10 cellular contexts compared by ENCODE assay signal in genomic region chr2:174596994-174597346, GRCh38. TPM values are rescaled to one million over a fixed set of nuclear protein-coding genes. Genes with fewer than 3 reads are reported as not detected.
A peak's percentile ranks its signal among the peaks of the same experiment; 100 is the strongest.
DNase-seq lines count a peak whose midpoint lies in the region; ATAC-seq and TF ChIP-seq lines count a peak whose summit lies in the region.
"Had no signal": no experiment of that assay in that cellular context is flagged by ENCODE, and none has a peak within 500 bp of the region (broad histone marks: within the 10 kb centered on the region; RNA-seq: fewer than 3 reads in every experiment).

No MANE protein-coding gene starts in this region.

- no peak for ATAC-seq in naive thymus-derived CD8-positive, alpha-beta T cell
- ATAC-seq in omental fat pad (ENCODE audit: low FRiP score) (no peak), GM21737 (IDR thresholded peaks at IDR 0.05; ENCODE audit: unreplicated experiment) (no peak)

- H3K9me3 Mint-ChIP-seq in naive thymus-derived CD8-positive, alpha-beta T cell = peaks cover 0 to 2% (median 0%) of the 10 kb centered on the region in 9 donors

- no peak for DNase-seq in Jurkat, Clone E6-1 (ENCODE audit: low read depth, low spot score)
- DNase-seq in adrenal gland (no peak), omental fat pad (ENCODE audit: low spot score) (no peak), NCI-H2029 treated with DMSO at 0.1 percent for 48 hours (lab: John Stamatoyannopoulos, UW) (no peak), DMS79 treated with DMSO at 0.1 percent for 48 hours (lab: John Stamatoyannopoulos, UW) (no peak)
- DNase-seq in naive thymus-derived CD8-positive, alpha-beta T cell = peak in 1 of 10 donors; percentile 22
- DNase-seq: DMS153, WERI-Rb-1 had no signal

- no peaks in the 10 kb centered on the region for H3K27me3 Mint-ChIP-seq in naive thymus-derived CD8-positive, alpha-beta T cell

- peaks cover 7% of the 10 kb centered on the region for H3K36me3 ChIP-seq in BLaER1
- no peaks in the 10 kb centered on the region for H3K36me3 ChIP-seq in adrenal gland (replicated peaks in 1 of 2)
- H3K36me3 ChIP-seq: WERI-Rb-1 had no signal

- H3K27ac Mint-ChIP-seq in naive thymus-derived CD8-positive, alpha-beta T cell = peak overlapping the region; percentile 92 to 100 (median 98)

- H3K4me3 ChIP-seq in BLaER1 (peak overlapping the region; percentile 69), adrenal gland (peak overlapping the region in 1 of 4 donors; percentile 51)
- peak overlapping the region; percentile 44 for H3K4me3 ChIP-seq in Jurkat, Clone E6-1 (ENCODE audit: low read length)

- H3K9ac ChIP-seq in BLaER1 = peak overlapping the region; percentile 94

- H3K4me1 ChIP-seq in BLaER1 (peaks cover 47% of the 10 kb centered on the region), adrenal gland (replicated peaks in 1 of 2) (peaks cover 13 to 38% of the 10 kb centered on the region in 2 donors)

- H3K27ac ChIP-seq in BLaER1 (peak overlapping the region; percentile 96), adrenal gland (peak overlapping the region; percentile 59 to 84 (median 64))
- H3K27ac ChIP-seq: WERI-Rb-1 had no signal

- TF ChIP-seq POLR2A in adrenal gland (IDR thresholded peaks at IDR 0.05) = no peak

- H3K36me3 Mint-ChIP-seq in naive thymus-derived CD8-positive, alpha-beta T cell = peaks cover 9 to 28% (median 26%) of the 10 kb centered on the region in 3 donors

- intact Hi-C loops in adrenal gland (cut with DNase I) = no loop called here

- no peaks in the 10 kb centered on the region for H4K20me1 ChIP-seq in BLaER1

- TF ChIP-seq CTCF in adrenal gland (IDR thresholded peaks at IDR 0.05) (no peak), omental fat pad (IDR thresholded peaks at IDR 0.05) (no peak)

- H3K27me3 ChIP-seq in BLaER1 (no peaks in the 10 kb centered on the region), adrenal gland (no peaks in the 10 kb centered on the region)

- POLR2A ChIA-PET in naive thymus-derived CD8-positive, alpha-beta T cell (lab: Charles Lee) = interaction anchor here (0.6 to 5.6 kb wide), 15 partner anchors 10 to 110 kb away, joined by 3 to 34 read pairs (median 5); partner anchors contain the start of gene GPR155

- H3K4me2 ChIP-seq in BLaER1 = peak overlapping the region; percentile 81

- 64 to 74% (median 70%) methylated on average over 4 of the region's 4 CpGs for WGBS in adrenal gland, 4 donors

- H3K4me1 Mint-ChIP-seq in naive thymus-derived CD8-positive, alpha-beta T cell = peaks cover 31 to 71% (median 56%) of the 10 kb centered on the region in 4 donors

- peak overlapping the region; percentile 82 to 98 (median 94) for H3K4me3 Mint-ChIP-seq in naive thymus-derived CD8-positive, alpha-beta T cell

- H3K9me3 ChIP-seq in BLaER1 (peaks cover 22% of the 10 kb centered on the region), adrenal gland (replicated peaks in 1 of 3) (no peaks in the 10 kb centered on the region)

RNA-seq across cellular contexts. Expression of gene WIPF1, which starts 0.6 kb away (rescaled TPM):
- 32.1 TPM for polyA plus RNA-seq in Jurkat, Clone E6-1 (2012; ENCODE audit: insufficient read depth, insufficient read length)
- 10 to 100 TPM; 12.1 to 42.4 (median 29.5) TPM for total RNA-seq in adrenal gland
- 10 to 100 TPM; 13.5 to 29.0 (median 23.5) TPM for polyA plus RNA-seq in adrenal gland
- total RNA-seq in naive thymus-derived CD8-positive, alpha-beta T cell = 100 to 1,000 TPM; 408 to 419 TPM
- polyA plus RNA-seq in naive thymus-derived CD8-positive, alpha-beta T cell = 100 to 1,000 TPM in 2 of 3 donors, 10 to 100 TPM in 1; 97.5 to 116 (median 103) TPM
- total RNA-seq in omental fat pad = 10 to 100 TPM; 20.9 to 60.1 (median 43.3) TPM

Comparison
In these comparisons a context has a peak if more than half of its experiments do, and no peak if none do; other contexts are left out.
1. RNA of gene WIPF1, which starts 0.6 kb away (total RNA-seq): 408 to 419 TPM in naive thymus-derived CD8-positive, alpha-beta T cell; 20.9 to 60.1 TPM in omental fat pad and 12.1 to 42.4 TPM in adrenal gland; every median in the first group is over 4 times any median in the second.